2 cellular contexts compared by ENCODE assay signal in genomic region chr5:96931605-96932004, GRCh38.
TF ChIP-seq lines count a peak whose summit lies in the region.

No MANE protein-coding gene starts in this region.

TF ChIP-seq in neural cell, 6 proteins besides CTCF, POLR2A, EP300 and RAD21 (continued from another document):
- TF ChIP-seq REST (IDR thresholded peaks at IDR 0.05; ENCODE audit: borderline replicate concordance) = no peak

TF ChIP-seq in GM23338, 12 proteins besides CTCF, POLR2A, EP300 and RAD21 (continued from another document):
- TF ChIP-seq REST (IDR thresholded peaks at IDR 0.05; ENCODE audit: unreplicated experiment) (no peak), ZNF462 (CRISPR knock-in tag; IDR thresholded peaks at IDR 0.05) (no peak), CREB1 (CRISPR knock-in tag; IDR thresholded peaks at IDR 0.05; ENCODE audit: low read depth) (no peak), EZH2 (IDR thresholded peaks at IDR 0.05; ENCODE audit: low read depth, unreplicated experiment) (no peak), POLR2AphosphoS5 (IDR thresholded peaks at IDR 0.05; ENCODE audit: low read depth) (no peak)
TF ChIP-seq in GM23338: peak in this region for 0.
